In genomic region chr17:74842599-74843351, GRCh38 we compare ENCODE assay signal across 7 cellular contexts.
DNase-seq lines count a peak whose midpoint lies in the region; ATAC-seq and TF ChIP-seq lines count a peak whose summit lies in the region.

No MANE protein-coding gene starts in this region.

- ATAC-seq in HG03039 (IDR thresholded peaks at IDR 0.05; ENCODE audit: unreplicated experiment) = no peak
- ATAC-seq in HG03135 (IDR thresholded peaks at IDR 0.05; ENCODE audit: unreplicated experiment) = no peak

- H3K27me3 ChIP-seq in rectal smooth muscle tissue (ENCODE audit: control insufficient read depth, insufficient read depth, low read length) = no peaks in the 10 kb centered on the region

- peak; percentile 17 for TF ChIP-seq CTCF in GM12865 (IDR thresholded peaks at IDR 0.05; ENCODE audit: insufficient read depth, low read depth, low read length, missing control alignments)

- H3K4me1 ChIP-seq in rectal smooth muscle tissue (ENCODE audit: control insufficient read depth, insufficient read depth, low read length) = peaks cover 5% of the 10 kb centered on the region

- no peaks in the 10 kb centered on the region for H3K36me3 ChIP-seq in rectal smooth muscle tissue (ENCODE audit: control insufficient read depth, insufficient read depth, low read length)

- H3K4me3 ChIP-seq in GM12865 (ENCODE audit: low read depth, low read length) (no peak overlapping the region), rectal smooth muscle tissue (ENCODE audit: low read length) (peak overlapping the region; percentile 50)

- H3K9ac ChIP-seq in rectal smooth muscle tissue (ENCODE audit: low read length) = no peak overlapping the region

- H3K27ac ChIP-seq in rectal smooth muscle tissue (ENCODE audit: low read depth, low read length) = no peak overlapping the region

- DNase-seq in GM12865 (ENCODE audit: low read depth) (peak; percentile 23), NCI-H2029 (lab: John Stamatoyannopoulos, UW) (peak; percentile 60), astrocyte of the hippocampus (ENCODE audit: low read depth, low spot score) (peak; percentile 84), hepatic stellate cell (ENCODE audit: low spot score) (peak; percentile 96)

Comparison
In these comparisons a context has a peak if more than half of its experiments do, and no peak if none do; other contexts are left out.
1. DNase-seq: peak in every context shown above with its lines; median percentile 96 in hepatic stellate cell; 84 in astrocyte of the hippocampus; 60 in NCI-H2029; 23 in GM12865.